In genomic region chr5:65928341-65928752, GRCh38 we compare ENCODE assay signal across 8 cellular contexts. TPM values are rescaled to one million over a fixed set of nuclear protein-coding genes. Genes with fewer than 3 reads are reported as not detected.
DNase-seq lines count a peak whose midpoint lies in the region; ATAC-seq, FAIRE-seq and TF ChIP-seq lines count a peak whose summit lies in the region.

No MANE protein-coding gene starts in this region.

- H3K4me3 Mint-ChIP-seq in MCF 10A (ENCODE audit: unreplicated experiment) = peak overlapping the region; percentile 81
- H3K4me3 Mint-ChIP-seq in mesothelial cell of epicardium = peak overlapping the region; percentile 89

- peaks cover 51% of the 10 kb centered on the region for H3K4me1 ChIP-seq in A549

- no peak for TF ChIP-seq POLR2A in A549 (IDR thresholded peaks at IDR 0.05; ENCODE audit: low read length)

- no TSS peak for BruUV-seq in MCF 10A (replicated peaks; lab: Mats Ljungman, UMichigan)

- TF ChIP-seq RAD21 in A549 (conservative IDR thresholded peaks at IDR 0.05 in 1 of 2, IDR thresholded peaks at IDR 0.05 in 1 of 2) = no peak

- H3K4me2 ChIP-seq in A549 = peak overlapping the region; percentile 80

- no peak for TF ChIP-seq CTCF in A549 (IDR thresholded peaks at IDR 0.05)
- no peak for TF ChIP-seq CTCF in HFF-Myc (IDR thresholded peaks at IDR 0.05; ENCODE audit: low read depth, low read length, missing control alignments)
- no peak for TF ChIP-seq CTCF in MCF 10A (IDR thresholded peaks at IDR 0.05; ENCODE audit: unreplicated experiment)
- TF ChIP-seq CTCF in mesothelial cell of epicardium (IDR thresholded peaks at IDR 0.05; ENCODE audit: unreplicated experiment) = no peak

- POLR2A ChIA-PET in A549 (lab: Yijun Ruan, JAX) = no interaction called here
- POLR2A ChIA-PET in MCF 10A (lab: Yijun Ruan, JAX) = interaction anchor here (0.6 to 6.7 kb wide), 22 partner anchors 11 to 1095 kb away, joined by 3 to 65 read pairs (median 4); partner anchors contain the start of genes CENPK, NLN, PPWD1 and SGTB

- intact Hi-C loops in MCF 10A (cut with micrococcal nuclease) = loop anchor here (5.0 kb wide), 2 partner anchors 84 to 206 kb away; partner anchors contain the start of genes NLN and SGTB

- H3K27me3 Mint-ChIP-seq in MCF 10A (ENCODE audit: insufficient read depth, unreplicated experiment) (no peaks in the 10 kb centered on the region), mesothelial cell of epicardium (ENCODE audit: low read depth) (no peaks in the 10 kb centered on the region)

- WGBS in A549 (ENCODE audit: missing lambda C conversion rate) = 5% methylated on average over 5 of the region's 5 CpGs

- H3K9me3 Mint-ChIP-seq in MCF 10A (ENCODE audit: unreplicated experiment) = no peaks in the 10 kb centered on the region
- no peaks in the 10 kb centered on the region for H3K9me3 Mint-ChIP-seq in mesothelial cell of epicardium

- CTCF ChIA-PET in A549 (lab: Yijun Ruan, JAX) = interaction anchor here (2.2 kb wide), 1 partner anchor 11 kb away, joined by 5 read pairs; no protein-coding TSS in a partner anchor
- CTCF ChIA-PET in MCF 10A (lab: Yijun Ruan, JAX) = interaction anchor here (0.6 kb wide), 1 partner anchor 124 kb away, joined by 4 read pairs; no protein-coding TSS in a partner anchor

- H3K4me3 ChIP-seq in A549 = peak overlapping the region; percentile 78
- peak overlapping the region; percentile 85 for H3K4me3 ChIP-seq in HFF-Myc (replicated peaks; ENCODE audit: low read depth, low read length)

- peaks cover 18% of the 10 kb centered on the region for H3K36me3 Mint-ChIP-seq in MCF 10A (ENCODE audit: insufficient read depth, unreplicated experiment)
- peaks cover 8% of the 10 kb centered on the region for H3K36me3 Mint-ChIP-seq in mesothelial cell of epicardium

- no peaks in the 10 kb centered on the region for H3K9me3 ChIP-seq in A549

- H3K27ac ChIP-seq in A549 = peak overlapping the region; percentile 99

- no peak for FAIRE-seq in A549 (lab: Jason Lieb, UNC)

- DNase-seq in A549 (ENCODE audit: low read depth in 1 of 2, low spot score in 1 of 2) = no peak
- DNase-seq in HFF-Myc (ENCODE audit: extremely low read depth, low read depth) = no peak
- DNase-seq in MCF 10A (ENCODE audit: unreplicated experiment) = peak; percentile 21
- DNase-seq in mesothelial cell of epicardium (ENCODE audit: low spot score in 2 of 2, unreplicated experiment in 2 of 2) = no peak
- no peak for DNase-seq in epidermal melanocyte (ENCODE audit: insufficient read length, low spot score)
- DNase-seq in T1000 (lab: John Stamatoyannopoulos, UW) = no peak
- no peak for DNase-seq in foreskin melanocyte

- TF ChIP-seq EP300 in A549 (IDR thresholded peaks at IDR 0.05) = no peak

- H3K27ac Mint-ChIP-seq in MCF 10A (ENCODE audit: low read depth, unreplicated experiment) (peak overlapping the region; percentile 92), mesothelial cell of epicardium (peak overlapping the region; percentile 98)

- H3K4me1 Mint-ChIP-seq in MCF 10A (ENCODE audit: insufficient read depth, unreplicated experiment) = peaks cover 33% of the 10 kb centered on the region
- H3K4me1 Mint-ChIP-seq in mesothelial cell of epicardium = peaks cover 38% of the 10 kb centered on the region

- ATAC-seq in A549 (no peak), HG02938 (IDR thresholded peaks at IDR 0.05; ENCODE audit: unreplicated experiment) (no peak)

TF ChIP-seq in A549, 52 proteins besides CTCF, POLR2A, EP300 and RAD21:
- no peak for TF ChIP-seq ESRRA (IDR thresholded peaks at IDR 0.05; ENCODE audit: borderline replicate concordance, low read length)
- no peak for TF ChIP-seq POLR2AphosphoS2 (conservative IDR thresholded peaks at IDR 0.05; ENCODE audit: low read length)

RNA-seq across cellular contexts. Expression of gene ERBIN, which starts 2.0 kb away (rescaled TPM):
- polyA plus RNA-seq in A549 (2011; rRNA removed) (45.3 and 57.7 TPM in 2 replicates), A549 (2017; fragmentation: RNase III; extraction: RNeasy Plus Mini Kit Qiagen cat#74134 plus additional on column Dnase treatment) (24.3 to 25.6 TPM (median 25.6 TPM) in 3 replicates)
- 5.9 and 7.3 TPM in 2 replicates for polyA plus RNA-seq in A549 (2012; cell fraction: cytosol; rRNA removed)
- 5.6 and 8.3 TPM in 2 replicates for polyA plus RNA-seq in A549 (2012; cell fraction: nucleus; rRNA removed)
- polyA minus RNA-seq in A549 (2011; rRNA and poly(A)+ RNA removed) = 36.1 and 57.5 TPM in 2 replicates
- total RNA-seq in MCF 10A (2022) (69.2 and 71.3 TPM in 2 replicates), mesothelial cell of epicardium (75.7 to 83.3 TPM (median 81.8 TPM) in 3 replicates)
